ENCODE assay signal across 17 cellular contexts in genomic region chr18:51724790-51725721, GRCh38.
DNase-seq lines count a peak whose midpoint lies in the region; ATAC-seq and TF ChIP-seq lines count a peak whose summit lies in the region.
"Had no signal": no experiment of that assay in that cellular context is flagged by ENCODE, and none has a peak within 500 bp of the region (broad histone marks: within the 10 kb centered on the region; RNA-seq: fewer than 3 reads in every experiment).

No MANE protein-coding gene starts in this region.

- peaks cover 13% of the 10 kb centered on the region for H3K4me1 Mint-ChIP-seq in stimulated activated memory B cell treated with anti-CD40 and anti-IgM and Interleukin-4, amounts not matched to agents 10 μg/mL and 1 μg/mL and 100 μg/mL, for 72 hours
- peaks cover 9% of the 10 kb centered on the region for H3K4me1 Mint-ChIP-seq in type B pancreatic cell (ENCODE audit: unreplicated experiment)
- H3K4me1 Mint-ChIP-seq: T-cell had no signal

- H3K27ac ChIP-seq in HUES64 (ENCODE audit: low read depth, low read length): peak overlapping the region; percentile 56
- H3K27ac ChIP-seq in mammary epithelial cell (ENCODE audit: insufficient read depth, low read depth, low read length): no peak overlapping the region
- H3K27ac ChIP-seq in upper lobe of right lung: no peak overlapping the region
- H3K27ac ChIP-seq: ascending aorta, Peyer's patch had no signal

- DNase-seq in NCI-H748 (lab: John Stamatoyannopoulos, UW; ENCODE audit: unreplicated experiment): peak; percentile 43
- no peak for DNase-seq in NCI-H748 treated with DMSO at 0.1 percent for 48 hours (lab: John Stamatoyannopoulos, UW)
- DNase-seq in mammary epithelial cell: no peak
- no peak for DNase-seq in upper lobe of right lung
- DNase-seq in type B pancreatic cell (ENCODE audit: extremely low spot score, unreplicated experiment): no peak
- DNase-seq: activated CD4-positive, alpha-beta T cell treated with anti-CD3 and anti-CD28 coated beads for 4 hours; activated T-cell treated with anti-CD3 and anti-CD28 coated beads, Interleukin-2, amount 50 U/mL, for 48 hours; DMS79 treated with DMSO at 0.1 percent for 48 hours; effector CD4-positive, alpha-beta T cell; islet precursor cell; Peyer's patch; stimulated activated CD4-positive, alpha-beta T cell treated with anti-CD3 and anti-CD28 coated beads, Interleukin-2, amount 100 ng/mL, for 24 hours; T-cell had no signal

- H3K9me3 ChIP-seq in HUES64 (ENCODE audit: insufficient read depth, low read depth, low read length): no peaks in the 10 kb centered on the region
- no peaks in the 10 kb centered on the region for H3K9me3 ChIP-seq in mammary epithelial cell (replicated peaks; ENCODE audit: insufficient read depth, low read length)
- no peaks in the 10 kb centered on the region for H3K9me3 ChIP-seq in upper lobe of right lung
- H3K9me3 ChIP-seq: ascending aorta, Peyer's patch had no signal

- 78% methylated on average over 8 of the region's 9 CpGs for WGBS in HUES64
- WGBS in mammary epithelial cell (ENCODE audit: low coverage, missing lambda C conversion rate): 57% methylated on average over 9 of the region's 9 CpGs

- dilution Hi-C loops in mammary epithelial cell (cut with HindIII; ENCODE audit: low sequenced_read_pairs): no loop called here

- CTCF ChIA-PET in mammary epithelial cell (lab: Charles Lee; ENCODE audit: low non-redundant PET): no interaction called here

- H2AFZ ChIP-seq in mammary epithelial cell (ENCODE audit: low read depth, low read length): peak overlapping the region; percentile 4

- H3K4me2 ChIP-seq in mammary epithelial cell (ENCODE audit: insufficient read depth, low read depth, low read length): no peak overlapping the region

- no peaks in the 10 kb centered on the region for H3K27me3 ChIP-seq in HUES64 (ENCODE audit: insufficient read depth, low read length)
- no peaks in the 10 kb centered on the region for H3K27me3 ChIP-seq in mammary epithelial cell (ENCODE audit: insufficient read depth, low read length)
- H3K27me3 ChIP-seq in upper lobe of right lung: no peaks in the 10 kb centered on the region
- H3K27me3 ChIP-seq: ascending aorta, Peyer's patch had no signal

- no peaks in the 10 kb centered on the region for H3K79me2 ChIP-seq in mammary epithelial cell (ENCODE audit: insufficient read depth, low read length)

- H3K4me1 ChIP-seq in HUES64 (ENCODE audit: insufficient read depth, low read length) (peaks cover 10% of the 10 kb centered on the region; the same call in 1 of the 2 replicates), mammary epithelial cell (ENCODE audit: insufficient read depth, low read length) (no peaks in the 10 kb centered on the region), upper lobe of right lung (no peaks in the 10 kb centered on the region)
- H3K4me1 ChIP-seq: ascending aorta, Peyer's patch had no signal

- H3K9ac ChIP-seq in HUES64 (ENCODE audit: low read depth, low read length): no peak overlapping the region
- H3K9ac ChIP-seq in mammary epithelial cell (ENCODE audit: insufficient read depth, low read length): no peak overlapping the region

- H3K27ac Mint-ChIP-seq in stimulated activated memory B cell treated with anti-CD40 and anti-IgM and Interleukin-4, amounts not matched to agents 10 μg/mL and 1 μg/mL and 100 μg/mL, for 72 hours: peak overlapping the region; percentile 25
- no peak overlapping the region for H3K27ac Mint-ChIP-seq in type B pancreatic cell
- H3K27ac Mint-ChIP-seq: T-cell had no signal

- intact Hi-C loops in mammary epithelial cell (cut with micrococcal nuclease): no loop called here
- intact Hi-C loops in upper lobe of right lung (cut with DNase I): no loop called here

- no peak overlapping the region for H3K4me3 Mint-ChIP-seq in stimulated activated memory B cell treated with anti-CD40 and anti-IgM and Interleukin-4, amounts not matched to agents 10 μg/mL and 1 μg/mL and 100 μg/mL, for 72 hours
- H3K4me3 Mint-ChIP-seq in type B pancreatic cell: no peak overlapping the region
- H3K4me3 Mint-ChIP-seq: T-cell had no signal

- H4K20me1 ChIP-seq in mammary epithelial cell (ENCODE audit: insufficient read depth, low read length): no peaks in the 10 kb centered on the region

- BruUV-seq in mammary epithelial cell (replicated peaks; lab: Mats Ljungman, UMichigan): no TSS peak

- no peak for ATAC-seq in stimulated activated memory B cell treated with anti-CD40 and anti-IgM and Interleukin-4, amounts not matched to agents 10 μg/mL and 1 μg/mL and 100 μg/mL, for 72 hours
- ATAC-seq in upper lobe of right lung (no peak), GM19397 (IDR thresholded peaks at IDR 0.05; ENCODE audit: unreplicated experiment) (no peak)
- ATAC-seq: T-cell had no signal

- no peaks in the 10 kb centered on the region for H3K36me3 ChIP-seq in HUES64 (ENCODE audit: insufficient read depth, low read length)
- no peaks in the 10 kb centered on the region for H3K36me3 ChIP-seq in mammary epithelial cell (ENCODE audit: insufficient read depth, low read length)
- no peaks in the 10 kb centered on the region for H3K36me3 ChIP-seq in upper lobe of right lung
- H3K36me3 ChIP-seq: ascending aorta, Peyer's patch had no signal

- H3K9me3 Mint-ChIP-seq in stimulated activated memory B cell treated with anti-CD40 and anti-IgM and Interleukin-4, amounts not matched to agents 10 μg/mL and 1 μg/mL and 100 μg/mL, for 72 hours: no peaks in the 10 kb centered on the region
- no peaks in the 10 kb centered on the region for H3K9me3 Mint-ChIP-seq in type B pancreatic cell

- H3K4me3 ChIP-seq in HUES64 (ENCODE audit: low read length) (no peak overlapping the region), mammary epithelial cell (replicated peaks in 1 of 3; ENCODE audit: insufficient read depth in 1 of 3, low read depth in 2 of 3, low read length in 3 of 3) (no peak overlapping the region), upper lobe of right lung (no peak overlapping the region)
- H3K4me3 ChIP-seq: ascending aorta, Peyer's patch had no signal

- peaks cover 14% of the 10 kb centered on the region for H3K27me3 Mint-ChIP-seq in stimulated activated memory B cell treated with anti-CD40 and anti-IgM and Interleukin-4, amounts not matched to agents 10 μg/mL and 1 μg/mL and 100 μg/mL, for 72 hours
- peaks cover 11% of the 10 kb centered on the region for H3K27me3 Mint-ChIP-seq in type B pancreatic cell

- in situ Hi-C loops in mammary epithelial cell (cut with MboI; ENCODE audit: low sequenced_read_pairs in 2 of 2): no loop called here

- TF ChIP-seq CTCF in mammary epithelial cell (conservative IDR thresholded peaks at IDR 0.05 in 1 of 2, IDR thresholded peaks at IDR 0.05 in 1 of 2; ENCODE audit: extremely low read depth in 1 of 2, insufficient read depth in 1 of 2, low read depth in 1 of 2, low read length in 2 of 2) (no peak), upper lobe of right lung (IDR thresholded peaks at IDR 0.05) (no peak), type B pancreatic cell (conservative IDR thresholded peaks at IDR 0.05) (no peak)

- no peaks in the 10 kb centered on the region for H3K36me3 Mint-ChIP-seq in stimulated activated memory B cell treated with anti-CD40 and anti-IgM and Interleukin-4, amounts not matched to agents 10 μg/mL and 1 μg/mL and 100 μg/mL, for 72 hours
- no peaks in the 10 kb centered on the region for H3K36me3 Mint-ChIP-seq in type B pancreatic cell
- H3K36me3 Mint-ChIP-seq: T-cell had no signal
